ENCODE assay signal across 18 cellular contexts in the genomic region with DNA sequence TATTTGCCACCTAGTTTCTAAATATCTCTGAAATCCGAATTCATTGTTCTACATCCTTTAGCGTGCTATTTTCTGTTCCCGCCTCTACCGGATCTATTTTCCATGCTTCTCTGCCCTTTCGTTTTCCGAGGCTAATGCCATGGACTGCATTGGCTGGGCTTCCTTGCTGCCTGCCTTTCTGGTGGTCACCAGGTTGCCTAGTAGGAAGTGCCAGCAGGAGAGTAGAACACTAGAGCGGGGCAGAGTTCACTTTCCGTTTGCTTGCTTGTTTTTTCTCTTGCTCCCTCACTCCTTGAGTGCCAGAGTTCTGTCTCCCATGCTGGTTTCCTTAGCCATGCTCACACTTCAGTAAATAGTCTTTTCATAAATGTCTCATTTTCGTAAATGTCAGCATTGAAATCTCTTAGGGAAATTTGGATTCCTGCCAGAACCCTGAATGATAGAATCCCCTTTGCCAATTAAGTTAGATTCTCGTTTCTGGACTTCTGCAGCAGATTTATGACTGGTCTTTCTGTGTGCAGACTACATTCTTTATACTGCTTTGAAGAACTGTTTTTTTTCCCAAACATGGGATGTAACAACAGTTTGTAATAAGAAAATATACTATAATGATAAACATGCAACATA.
DNase-seq lines count a peak whose midpoint lies in the region; ATAC-seq and TF ChIP-seq lines count a peak whose summit lies in the region.
"Had no signal": no experiment of that assay in that cellular context is flagged by ENCODE, and none has a peak within 500 bp of the region (broad histone marks: within the 10 kb centered on the region; RNA-seq: fewer than 3 reads in every experiment).

No MANE protein-coding gene starts in this region.

- H3K4me2 ChIP-seq in OCI-LY3 (ENCODE audit: low read length) (peak overlapping the region; percentile 54), fibroblast of lung (ENCODE audit: extremely low read depth, insufficient read depth, low read length) (no peak overlapping the region)
- H3K4me2 ChIP-seq: BLaER1 had no signal

- TF ChIP-seq CTCF in OCI-LY3 (IDR thresholded peaks at IDR 0.05; ENCODE audit: low read depth, low read length) (no peak), fibroblast of lung (conservative IDR thresholded peaks at IDR 0.05 in 1 of 2, IDR thresholded peaks at IDR 0.05 in 1 of 2; ENCODE audit: low read depth in 1 of 2, low read length in 2 of 2) (no peak), retinal pigment epithelial cell (conservative IDR thresholded peaks at IDR 0.05; ENCODE audit: low read depth, low read length) (no peak)

- H3K27me3 Mint-ChIP-seq in effector memory CD8-positive, alpha-beta T cell: no peaks in the 10 kb centered on the region
- H3K27me3 Mint-ChIP-seq: activated CD8-positive, alpha-beta memory T cell treated with anti-CD3 and anti-CD28 coated beads, Interleukin-2, amount 10 ng/mL, durations not matched to agents 7 days and 5 days; IgD-negative memory B cell had no signal

- H3K79me2 ChIP-seq in OCI-LY3 (ENCODE audit: low read length): no peaks in the 10 kb centered on the region
- no peaks in the 10 kb centered on the region for H3K79me2 ChIP-seq in fibroblast of lung (ENCODE audit: control insufficient read depth, insufficient read depth, low read length)

- H3K9me3 ChIP-seq in OCI-LY3 (ENCODE audit: insufficient read depth, low read length) (no peaks in the 10 kb centered on the region), fibroblast of lung (ENCODE audit: control insufficient read depth, insufficient read depth, low read depth, low read length) (no peaks in the 10 kb centered on the region)
- H3K9me3 ChIP-seq: BLaER1, pancreas, thyroid gland had no signal

- H3K36me3 Mint-ChIP-seq in effector memory CD8-positive, alpha-beta T cell (ENCODE audit: insufficient read depth): no peaks in the 10 kb centered on the region
- H3K36me3 Mint-ChIP-seq: activated CD8-positive, alpha-beta memory T cell treated with anti-CD3 and anti-CD28 coated beads, Interleukin-2, amount 10 ng/mL, durations not matched to agents 7 days and 5 days; IgD-negative memory B cell had no signal

- H3K9ac ChIP-seq in OCI-LY3 (ENCODE audit: low read length): no peak overlapping the region
- H3K9ac ChIP-seq in fibroblast of lung (ENCODE audit: insufficient read depth, low read length): no peak overlapping the region
- H3K9ac ChIP-seq: BLaER1 had no signal

- peaks cover 3 to 18% of the 10 kb centered on the region in 2 donors for H3K9me3 Mint-ChIP-seq in effector memory CD8-positive, alpha-beta T cell

- H4K20me1 ChIP-seq in OCI-LY3 (ENCODE audit: insufficient read depth, low read length) (no peaks in the 10 kb centered on the region), fibroblast of lung (ENCODE audit: control insufficient read depth, extremely low read depth, insufficient read depth, low read length) (no peaks in the 10 kb centered on the region)
- H4K20me1 ChIP-seq: BLaER1 had no signal

- H2AFZ ChIP-seq in OCI-LY3 (ENCODE audit: low read depth, low read length) (peak overlapping the region; percentile 78), fibroblast of lung (ENCODE audit: low read length) (no peak overlapping the region)

- ATAC-seq in effector memory CD8-positive, alpha-beta T cell (replicated peaks): no peak
- ATAC-seq in GM18520 (IDR thresholded peaks at IDR 0.05; ENCODE audit: unreplicated experiment): no peak
- ATAC-seq: activated CD8-positive, alpha-beta memory T cell treated with anti-CD3 and anti-CD28 coated beads, Interleukin-2, amount 10 ng/mL, durations not matched to agents 7 days and 5 days; left cardiac atrium had no signal

- H3K4me3 ChIP-seq in OCI-LY3 (ENCODE audit: low read length): peak overlapping the region; percentile 61
- no peak overlapping the region for H3K4me3 ChIP-seq in fibroblast of lung (replicated peaks in 1 of 4; ENCODE audit: control extremely low read depth in 1 of 4, insufficient read depth in 1 of 4, low read depth in 3 of 4, low read length in 4 of 4)
- H3K4me3 ChIP-seq in retinal pigment epithelial cell (ENCODE audit: low read length): no peak overlapping the region
- H3K4me3 ChIP-seq: BLaER1, pancreas, thyroid gland had no signal

- DNase-seq in LHCN-M2 (ENCODE audit: low read depth): peak; percentile 1
- peak; percentile 7 to 43 for DNase-seq in fibroblast of lung (ENCODE audit: low read depth in 2 of 2)
- peak; percentile 34 for DNase-seq in retinal pigment epithelial cell (ENCODE audit: low read depth)
- no peak for DNase-seq in effector memory CD8-positive, alpha-beta T cell
- no peak for DNase-seq in activated T-cell treated with anti-CD3 and anti-CD28 coated beads, Interleukin-2, amount 50 U/mL, for 1 hour
- DNase-seq: activated CD4-positive, CD25-positive, alpha-beta regulatory T cell treated with anti-CD3 and anti-CD28 coated beads, Interleukin-2, amount 50 U/mL, for 72 hours; activated CD8-positive, alpha-beta memory T cell treated with anti-CD3 and anti-CD28 coated beads, Interleukin-2, amount 10 ng/mL, durations not matched to agents 7 days and 5 days; activated naive CD4-positive, alpha-beta T cell treated with Interleukin-2 at 50 U/mL for 16 hours; effector CD4-positive, alpha-beta T cell; left cardiac atrium; pancreas; SHP77; thyroid gland had no signal

- H3K27ac ChIP-seq in OCI-LY3 (ENCODE audit: low read length) (no peak overlapping the region), fibroblast of lung (ENCODE audit: insufficient read depth, low read length) (no peak overlapping the region)
- H3K27ac ChIP-seq: BLaER1, pancreas, thyroid gland had no signal

- H3K27ac Mint-ChIP-seq in effector memory CD8-positive, alpha-beta T cell: no peak overlapping the region
- H3K27ac Mint-ChIP-seq: activated CD8-positive, alpha-beta memory T cell treated with anti-CD3 and anti-CD28 coated beads, Interleukin-2, amount 10 ng/mL, durations not matched to agents 7 days and 5 days; IgD-negative memory B cell; T-helper 2 cell treated with Interferon-gamma antibody and Interleukin-4, amounts not matched to agents 5 μg/mL and 100 μg/mL, for 36 hours had no signal

- no peaks in the 10 kb centered on the region for H3K4me1 Mint-ChIP-seq in effector memory CD8-positive, alpha-beta T cell (ENCODE audit: low read depth in 2 of 2)
- H3K4me1 Mint-ChIP-seq: activated CD8-positive, alpha-beta memory T cell treated with anti-CD3 and anti-CD28 coated beads, Interleukin-2, amount 10 ng/mL, durations not matched to agents 7 days and 5 days; IgD-negative memory B cell had no signal

- H3K27me3 ChIP-seq in OCI-LY3 (ENCODE audit: low read depth, low read length) (no peaks in the 10 kb centered on the region), fibroblast of lung (ENCODE audit: control insufficient read depth, insufficient read depth, low read length) (no peaks in the 10 kb centered on the region)
- H3K27me3 ChIP-seq: BLaER1, pancreas, thyroid gland had no signal

- no peaks in the 10 kb centered on the region for H3K36me3 ChIP-seq in OCI-LY3 (replicated peaks; ENCODE audit: low read depth, low read length)
- H3K36me3 ChIP-seq in fibroblast of lung (ENCODE audit: control insufficient read depth, insufficient read depth, low read length): no peaks in the 10 kb centered on the region
- H3K36me3 ChIP-seq: BLaER1, pancreas, thyroid gland had no signal

- H3K4me1 ChIP-seq in OCI-LY3 (ENCODE audit: low read length) (peaks cover 12% of the 10 kb centered on the region), fibroblast of lung (ENCODE audit: control insufficient read depth, extremely low read depth, insufficient read depth, low read length) (no peaks in the 10 kb centered on the region)
- H3K4me1 ChIP-seq: BLaER1 had no signal

- no peak overlapping the region for H3K4me3 Mint-ChIP-seq in effector memory CD8-positive, alpha-beta T cell
- H3K4me3 Mint-ChIP-seq: activated CD8-positive, alpha-beta memory T cell treated with anti-CD3 and anti-CD28 coated beads, Interleukin-2, amount 10 ng/mL, durations not matched to agents 7 days and 5 days; IgD-negative memory B cell; T-helper 2 cell treated with Interferon-gamma antibody and Interleukin-4, amounts not matched to agents 5 μg/mL and 100 μg/mL, for 36 hours had no signal

Comparison
In these comparisons a context has a peak if more than half of its experiments do, and no peak if none do; other contexts are left out.
1. DNase-seq: peak in LHCN-M2 (single experiment), fibroblast of lung (2 of 2) and retinal pigment epithelial cell (single experiment); none in effector memory CD8-positive, alpha-beta T cell (0 of 3) and activated T-cell treated with anti-CD3 and anti-CD28 coated beads, Interleukin-2, amount 50 U/mL, for 1 hour (single experiment).